Comparison of ENCODE assay signal across 8 cellular contexts in genomic region chr3:127629462-127630403, GRCh38. TPM values are rescaled to one million over a fixed set of nuclear protein-coding genes. Genes with fewer than 3 reads are reported as not detected.
DNase-seq lines count a peak whose midpoint lies in the region; ATAC-seq and TF ChIP-seq lines count a peak whose summit lies in the region.

No MANE protein-coding gene starts in this region.

- H3K4me3 ChIP-seq in HCT116 (replicated peaks in 1 of 2; ENCODE audit: low read depth in 1 of 2, low read length in 2 of 2): peak overlapping the region; percentile 22 to 31; a peak in 3 of 4 replicates
- peak overlapping the region; percentile 20 for H3K4me3 ChIP-seq in mesodermal cell (ENCODE audit: extremely low read depth, insufficient read depth, low read length, poor library complexity, severe bottlenecking)

- no peak for TF ChIP-seq RAD21 in HCT116 (IDR thresholded peaks at IDR 0.05; ENCODE audit: low read depth)

- 50 to 56% methylated on average over 48 to 64 of the region's 65 CpGs for WGBS in mesodermal cell (ENCODE audit: insufficient coverage in 2 of 2), 2 experiments

- H3K9me2 ChIP-seq in HCT116 (ENCODE audit: insufficient read depth): no peaks in the 10 kb centered on the region

- CTCF ChIA-PET in HCT116 (lab: Charles Lee): no interaction called here
- CTCF ChIA-PET in T-cell (lab: Charles Lee): no interaction called here

- ATAC-seq in HCT116 (no peak), T-cell (replicated peaks in 1 of 4) (peak; percentile 50 to 63 (median 57)), HG03097 (IDR thresholded peaks at IDR 0.05; ENCODE audit: low FRiP score, unreplicated experiment) (no peak), GM18907 (IDR thresholded peaks at IDR 0.05; ENCODE audit: unreplicated experiment) (no peak)

- no TSS peak for BruUV-seq in HCT116 (replicated peaks; lab: Mats Ljungman, UMichigan)

- peaks cover 24 to 38% (median 38%) of the 10 kb centered on the region in 3 donors for H3K4me1 Mint-ChIP-seq in T-cell

- intact Hi-C loops in HCT116 (cut with micrococcal nuclease): no loop called here

- H3K9me3 ChIP-seq in HCT116 (ENCODE audit: control insufficient read depth in 1 of 2, insufficient read depth in 1 of 2, low read depth in 1 of 2, low read length in 2 of 2) (no peaks in the 10 kb centered on the region), mesodermal cell (ENCODE audit: control insufficient read depth, low read length) (peaks cover 3% of the 10 kb centered on the region)

- H3K36me3 ChIP-seq in HCT116 (ENCODE audit: control insufficient read depth in 1 of 2, insufficient read depth in 2 of 2, low read length in 2 of 2): no peaks in the 10 kb centered on the region
- H3K36me3 ChIP-seq in mesodermal cell (ENCODE audit: control insufficient read depth, insufficient read depth, low read length): no peaks in the 10 kb centered on the region

- TF ChIP-seq POLR2A in HCT116 (IDR thresholded peaks at IDR 0.05; ENCODE audit: borderline replicate concordance, extremely low read depth, insufficient read depth, insufficient read length): no peak

- H4K20me1 ChIP-seq in HCT116 (ENCODE audit: insufficient read depth): no peaks in the 10 kb centered on the region

- DNase-seq in Ammon's horn (ENCODE audit: low spot score): peak; percentile 33
- DNase-seq in HCT116 (ENCODE audit: low read depth, low spot score): no peak
- peak in 29 of 34 experiments; percentile 13 to 53 (median 27) for DNase-seq in T-cell
- peak in 34 of 61 donors; percentile 7 to 90 (median 50) for DNase-seq in caudate nucleus (lab: John Stamatoyannopoulos, UW)
- peak; percentile 57 for DNase-seq in stimulated activated naive CD4-positive, alpha-beta T cell treated with Interleukin-2 at 50 U/mL for 16 hours (lab: John Stamatoyannopoulos, UW)

- no peak for TF ChIP-seq CTCF in HCT116 (IDR thresholded peaks at IDR 0.05 in 2 of 3, conservative IDR thresholded peaks at IDR 0.05 in 1 of 3; ENCODE audit: borderline replicate concordance in 1 of 3, insufficient read depth in 1 of 3, low read depth in 2 of 3, low read length in 2 of 3)

- H3K27me3 ChIP-seq in HCT116 (ENCODE audit: insufficient read depth, low read length): peaks cover 21% of the 10 kb centered on the region

- peaks cover 16 to 39% of the 10 kb centered on the region in 2 donors for H3K27me3 Mint-ChIP-seq in T-cell

- no peak overlapping the region; the same call in 1 of the 2 replicates for H3K27ac ChIP-seq in HCT116 (ENCODE audit: low read depth, low read length)
- H3K27ac ChIP-seq in caudate nucleus (ENCODE audit: low read depth, low read length): no peak overlapping the region
- H3K27ac ChIP-seq in mesodermal cell (ENCODE audit: low read depth, low read length, severe bottlenecking): no peak overlapping the region

- H3K4me2 ChIP-seq in HCT116 (ENCODE audit: low read length): peak overlapping the region; percentile 54

- H3K4me1 ChIP-seq in HCT116 (ENCODE audit: control insufficient read depth in 1 of 2, insufficient read depth in 2 of 2, low read length in 2 of 2): peaks cover 0 to 4% of the 10 kb centered on the region in 2 experiments; a peak in 1 of 4 replicates
- no peaks in the 10 kb centered on the region for H3K4me1 ChIP-seq in mesodermal cell (ENCODE audit: control insufficient read depth, insufficient read depth, low read length, poor library complexity, severe bottlenecking)

- H3K9me3 Mint-ChIP-seq in T-cell: no peaks in the 10 kb centered on the region

- no peaks in the 10 kb centered on the region for H3K36me3 Mint-ChIP-seq in T-cell

- H3K9ac ChIP-seq in HCT116 (ENCODE audit: low read length): no peak overlapping the region

- POLR2A ChIA-PET in HCT116 (lab: Charles Lee): no interaction called here
- POLR2A ChIA-PET in T-cell (lab: Charles Lee): no interaction called here

- RAD21 ChIA-PET in HCT116 (lab: Charles Lee; ENCODE audit: low non-redundant PET in 1 of 2, low total read pairs in 2 of 2, uncharacterized antibody in 2 of 2, unreplicated experiment in 2 of 2): no interaction called here

- peak overlapping the region; percentile 84 to 96 (median 85) for H3K4me3 Mint-ChIP-seq in T-cell

- H3K79me2 ChIP-seq in HCT116 (ENCODE audit: insufficient read depth, low read length): no peaks in the 10 kb centered on the region

- H2AFZ ChIP-seq in HCT116 (ENCODE audit: low read depth, low read length, poor library complexity, severe bottlenecking): no peak overlapping the region

- H3K27ac Mint-ChIP-seq in T-cell: peak overlapping the region; percentile 25 to 52

TF ChIP-seq in HCT116, 20 proteins besides CTCF, POLR2A, EP300 and RAD21:
- TF ChIP-seq POLR2AphosphoS5 (IDR thresholded peaks at IDR 0.05; ENCODE audit: low read depth, low read length): no peak
- TF ChIP-seq ATF3 (IDR thresholded peaks at IDR 0.05): no peak
- TF ChIP-seq ZBTB33 (IDR thresholded peaks at IDR 0.05; ENCODE audit: extremely low read depth, insufficient replicate concordance, low read length): no peak
- no peak for TF ChIP-seq ZFX (IDR thresholded peaks at IDR 0.05)
- no peak for TF ChIP-seq SIN3A (IDR thresholded peaks at IDR 0.05; ENCODE audit: low read depth)
- no peak for TF ChIP-seq SRF (IDR thresholded peaks at IDR 0.05; ENCODE audit: low read depth)
- no peak for TF ChIP-seq REST (IDR thresholded peaks at IDR 0.05; ENCODE audit: low read depth)
- no peak for TF ChIP-seq CBX3 (IDR thresholded peaks at IDR 0.05; ENCODE audit: low read depth)
- no peak for TF ChIP-seq YY1 (IDR thresholded peaks at IDR 0.05; ENCODE audit: extremely low read depth, insufficient replicate concordance, low read depth, low read length)
- no peak for TF ChIP-seq ELF1 (IDR thresholded peaks at IDR 0.05; ENCODE audit: borderline replicate concordance, low read depth)
- no peak for TF ChIP-seq CEBPB (IDR thresholded peaks at IDR 0.05; ENCODE audit: low read depth)

RNA-seq across cellular contexts. Expression of gene PODXL2, which starts 0.7 kb away (rescaled TPM):
- 5.7 TPM for total RNA-seq in HCT116 (2021; ENCODE audit: unreplicated experiment)
- polyA plus RNA-seq in HCT116 (2012): 4.4 and 5.2 TPM in 2 replicates
- total RNA-seq in T-cell: 1 to 10 TPM; 2.0 to 4.7 (median 4.2) TPM
- 12.6 TPM for polyA plus RNA-seq in mesodermal cell (2013, experiment 1 of 2)
- polyA plus RNA-seq in mesodermal cell (2013, experiment 2 of 2): 9.7 TPM

RNA-seq across cellular contexts. Expression of gene MCM2, which starts 31.5 kb away (rescaled TPM):
- 145 TPM for total RNA-seq in HCT116 (2021; ENCODE audit: unreplicated experiment)
- 88.8 and 90.6 TPM in 2 replicates for polyA plus RNA-seq in HCT116 (2012)
- total RNA-seq in T-cell: 10 to 100 TPM in 4 of 5 donors, 1 to 10 TPM in 1; 8.4 to 23.2 (median 14.1) TPM
- polyA plus RNA-seq in mesodermal cell (2013, experiment 1 of 2): 43.9 TPM
- 37.3 TPM for polyA plus RNA-seq in mesodermal cell (2013, experiment 2 of 2)

RNA-seq across cellular contexts. Expression of gene TPRA1, which starts 39.2 kb away (rescaled TPM):
- total RNA-seq in HCT116 (2021; ENCODE audit: unreplicated experiment) (35.1 TPM), T-cell (10 to 100 TPM; 17.1 to 38.4 (median 34.6) TPM)
- 31.4 and 31.8 TPM in 2 replicates for polyA plus RNA-seq in HCT116 (2012)
- polyA plus RNA-seq in mesodermal cell (2013, experiment 1 of 2): 22.7 TPM
- polyA plus RNA-seq in mesodermal cell (2013, experiment 2 of 2): 19.6 TPM

RNA-seq across cellular contexts. Expression of gene ABTB1, which starts 43.0 kb away (rescaled TPM):
- total RNA-seq in HCT116 (2021; ENCODE audit: unreplicated experiment): 19.4 TPM
- polyA plus RNA-seq in HCT116 (2012): 16.2 and 19.6 TPM in 2 replicates
- 100 to 1,000 TPM; 107 to 187 (median 166) TPM for total RNA-seq in T-cell
- 29.8 TPM for polyA plus RNA-seq in mesodermal cell (2013, experiment 1 of 2)
- polyA plus RNA-seq in mesodermal cell (2013, experiment 2 of 2): 20.0 TPM

Comparison
In these comparisons a context has a peak if more than half of its experiments do, and no peak if none do; other contexts are left out.
1. ATAC-seq: peak in T-cell (4 of 4); none in HCT116 (single experiment), HG03097 (single experiment) and GM18907 (single experiment).